8 cellular contexts compared by ENCODE assay signal in the genomic region with DNA sequence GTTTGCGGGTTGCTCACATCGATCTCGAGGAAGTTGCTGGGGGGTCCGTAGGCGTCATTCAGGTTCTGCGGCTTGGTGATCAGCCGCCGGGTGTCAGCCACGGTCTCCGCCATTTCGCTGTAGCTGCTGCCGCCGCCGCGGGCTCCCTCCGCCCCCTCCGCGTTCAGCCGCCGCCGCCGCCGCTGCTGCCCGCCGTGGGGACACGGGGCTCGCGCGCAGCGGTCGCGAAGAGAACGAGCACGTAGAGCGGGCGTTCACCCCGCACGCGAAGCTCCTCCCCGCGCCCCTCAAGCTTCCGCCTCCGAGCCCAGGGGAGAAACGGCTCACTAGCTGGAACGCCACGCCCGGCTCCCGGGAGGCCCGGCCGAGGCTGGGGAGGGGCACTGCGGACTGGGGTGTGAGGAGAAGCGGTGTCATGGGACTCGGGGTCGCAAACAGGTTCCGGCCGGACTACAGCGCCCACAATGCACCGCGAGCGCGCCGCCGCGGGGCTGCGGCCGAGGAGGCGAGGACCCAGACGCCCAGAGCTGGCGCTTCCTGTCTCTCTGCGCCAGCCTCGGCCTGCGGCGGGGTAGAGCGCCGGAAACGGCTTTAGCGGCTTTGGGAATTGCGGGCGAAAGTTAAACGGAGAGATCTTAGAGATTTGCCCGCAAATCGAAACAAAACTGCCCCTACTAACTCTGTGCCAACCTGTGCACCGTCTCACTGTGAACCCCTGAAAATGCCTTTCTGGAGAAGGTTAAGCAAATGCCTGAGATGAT. TPM values are rescaled to one million over a fixed set of nuclear protein-coding genes. Genes with fewer than 3 reads are reported as not detected.
A peak's percentile ranks its signal among the peaks of the same experiment; 100 is the strongest.
DNase-seq lines count a peak whose midpoint lies in the region; ATAC-seq and TF ChIP-seq lines count a peak whose summit lies in the region.

A gene (minus strand): TSS at position 232 of the 761 bp plus-strand sequence. CDS start 119 bp downstream, at position 113.

- H3K4me1 Mint-ChIP-seq in activated T-helper 17 cell treated with anti-CD3 and anti-CD28 coated beads, Interleukin-2, amount 50 U/mL, for 72 hours = peaks cover 7% of the 10 kb centered on the region
- H3K4me1 Mint-ChIP-seq in naive thymus-derived CD4-positive, alpha-beta T cell = peaks cover 16 to 40% (median 26%) of the 10 kb centered on the region in 7 donors
- peaks cover 12 to 18% of the 10 kb centered on the region in 2 donors for H3K4me1 Mint-ChIP-seq in stimulated activated naive B cell treated with anti-CD40 and anti-IgM and Interleukin-4, amounts not matched to agents 10 μg/mL and 1 μg/mL and 100 μg/mL, for 72 hours

- WGBS in GM23248 (ENCODE audit: low coverage in 1 of 2, low lambda C conversion rate in 2 of 2, missing lambda C conversion rate in 2 of 2), 2 experiments = 2 to 3% methylated on average over 61 to 74 of the region's 83 CpGs

- peak within 1 kb of the TSS; percentile 99 for H3K4me2 ChIP-seq in GM23248 (ENCODE audit: unreplicated experiment)

- H3K79me2 ChIP-seq in GM23248 (ENCODE audit: insufficient read depth) = peaks cover 53% of the 10 kb centered on the region

- H3K36me3 ChIP-seq in GM23248 (ENCODE audit: low read depth) = 0 out of 2 replicates have a peak, but pooled peaks cover under 1% of the 10 kb centered on the region
- H3K36me3 ChIP-seq in naive thymus-derived CD4-positive, alpha-beta T cell (ENCODE audit: control insufficient read depth in 2 of 3, insufficient read depth in 3 of 3, low read length in 3 of 3) = peaks cover 0 to 12% (median 0%) of the 10 kb centered on the region in 3 experiments

- peak within 1 kb of the TSS; percentile 90 for H3K27ac ChIP-seq in GM23248
- H3K27ac ChIP-seq in RWPE1 = peak within 1 kb of the TSS; percentile 93
- peak within 1 kb of the TSS; percentile 96 for H3K27ac ChIP-seq in naive thymus-derived CD4-positive, alpha-beta T cell (ENCODE audit: low read depth, low read length)

- H3K36me3 Mint-ChIP-seq in activated T-helper 17 cell treated with anti-CD3 and anti-CD28 coated beads, Interleukin-2, amount 50 U/mL, for 72 hours (ENCODE audit: low read depth) = peaks cover 17% of the 10 kb centered on the region
- H3K36me3 Mint-ChIP-seq in naive thymus-derived CD4-positive, alpha-beta T cell = peaks cover 0 to 7% (median 5%) of the 10 kb centered on the region in 5 donors
- H3K36me3 Mint-ChIP-seq in stimulated activated naive B cell treated with anti-CD40 and anti-IgM and Interleukin-4, amounts not matched to agents 10 μg/mL and 1 μg/mL and 100 μg/mL, for 72 hours = peaks cover 5 to 6% of the 10 kb centered on the region in 2 donors

- peaks cover 10% of the 10 kb centered on the region for H3F3A ChIP-seq in GM23248 (ENCODE audit: insufficient read depth)

- H3K9me3 ChIP-seq in GM23248 (ENCODE audit: low read depth) = no peaks in the 10 kb centered on the region
- H3K9me3 ChIP-seq in naive thymus-derived CD4-positive, alpha-beta T cell (ENCODE audit: control insufficient read depth in 2 of 3, low read length in 3 of 3) = no peaks in the 10 kb centered on the region

- H3K27me3 ChIP-seq in GM23248 (replicated peaks; ENCODE audit: insufficient read depth) = no peaks in the 10 kb centered on the region
- no peaks in the 10 kb centered on the region for H3K27me3 ChIP-seq in naive thymus-derived CD4-positive, alpha-beta T cell (ENCODE audit: control insufficient read depth in 2 of 2, insufficient read depth in 2 of 2, low read length in 2 of 2)

- CTCF ChIA-PET in RWPE1 (lab: Yijun Ruan, JAX) = interaction anchor here (0.6 to 1.0 kb wide), 4 partner anchors 69 to 232 kb away, joined by 3 to 4 read pairs (median 3); no protein-coding TSS in a partner anchor
- CTCF ChIA-PET in naive thymus-derived CD4-positive, alpha-beta T cell (lab: Charles Lee) = interaction anchor here (0.7 kb wide), 2 partner anchors 81 to 1744 kb away, joined by 3 read pairs; no protein-coding TSS in a partner anchor

- H3K4me3 Mint-ChIP-seq in activated T-helper 17 cell treated with anti-CD3 and anti-CD28 coated beads, Interleukin-2, amount 50 U/mL, for 72 hours = peak within 1 kb of the TSS; percentile 86
- H3K4me3 Mint-ChIP-seq in naive thymus-derived CD4-positive, alpha-beta T cell = peak within 1 kb of the TSS; percentile 78 to 97 (median 91)
- peak within 1 kb of the TSS; percentile 91 to 95 for H3K4me3 Mint-ChIP-seq in stimulated activated naive B cell treated with anti-CD40 and anti-IgM and Interleukin-4, amounts not matched to agents 10 μg/mL and 1 μg/mL and 100 μg/mL, for 72 hours

- peak within 1 kb of the TSS; percentile 92 for H3K27ac Mint-ChIP-seq in activated T-helper 17 cell treated with anti-CD3 and anti-CD28 coated beads, Interleukin-2, amount 50 U/mL, for 72 hours
- peak within 1 kb of the TSS; percentile 85 to 98 (median 96) for H3K27ac Mint-ChIP-seq in naive thymus-derived CD4-positive, alpha-beta T cell
- H3K27ac Mint-ChIP-seq in stimulated activated naive B cell treated with anti-CD40 and anti-IgM and Interleukin-4, amounts not matched to agents 10 μg/mL and 1 μg/mL and 100 μg/mL, for 72 hours = peak within 1 kb of the TSS; percentile 99

- POLR2A ChIA-PET in RWPE1 (lab: Yijun Ruan, JAX; ENCODE audit: low non-redundant PET) = interaction anchor here (0.6 to 0.9 kb wide), 2 partner anchors 98 to 262 kb away, joined by 3 read pairs; no protein-coding TSS in a partner anchor
- POLR2A ChIA-PET in naive thymus-derived CD4-positive, alpha-beta T cell (lab: Charles Lee) = interaction anchor here (0.6 to 4.0 kb wide), 21 partner anchors 10 to 1237 kb away, joined by 3 to 41 read pairs (median 4); a partner anchor contains a TSS

- DNase-seq in EL (peak; percentile 98), GM23248 (peak; percentile 98), Kasumi-1 (lab: John Stamatoyannopoulos, UW) (peak; percentile 88 to 94), RWPE1 (ENCODE audit: low spot score) (peak; percentile 92), fibroblast of gingiva (ENCODE audit: low read depth) (peak; percentile 96)
- DNase-seq in naive thymus-derived CD4-positive, alpha-beta T cell = peak; percentile 81 to 92 (median 91)
- DNase-seq in stimulated activated naive B cell treated with anti-CD40 and anti-IgM and Interleukin-4, amounts not matched to agents 10 μg/mL and 1 μg/mL and 100 μg/mL, for 72 hours = peak; percentile 99

- H4K20me1 ChIP-seq in GM23248 (ENCODE audit: insufficient read depth) = no peaks in the 10 kb centered on the region

- peak within 1 kb of the TSS; percentile 100 for H2AFZ ChIP-seq in GM23248

- H3K4me1 ChIP-seq in GM23248 (ENCODE audit: insufficient read depth) = peaks cover 11% of the 10 kb centered on the region; the same call in 1 of the 2 replicates
- peaks cover 0 to 8% of the 10 kb centered on the region in 2 donors for H3K4me1 ChIP-seq in naive thymus-derived CD4-positive, alpha-beta T cell (ENCODE audit: control insufficient read depth in 2 of 2, insufficient read depth in 2 of 2, low read length in 2 of 2)

- in situ Hi-C loops in GM23248 (cut with MboI) = no loop called here

- intact Hi-C loops in naive thymus-derived CD4-positive, alpha-beta T cell (cut with micrococcal nuclease) = loop anchor here (1.0 to 10.0 kb wide), 19 partner anchors 33 to 1936 kb away; a partner anchor contains a TSS

- H3K4me3 ChIP-seq in GM23248 = peak within 1 kb of the TSS; percentile 98
- H3K4me3 ChIP-seq in naive thymus-derived CD4-positive, alpha-beta T cell (ENCODE audit: low read length) = peak within 1 kb of the TSS; percentile 76

- no peaks in the 10 kb centered on the region for H3K27me3 Mint-ChIP-seq in activated T-helper 17 cell treated with anti-CD3 and anti-CD28 coated beads, Interleukin-2, amount 50 U/mL, for 72 hours
- peaks cover 0 to 14% (median 0%) of the 10 kb centered on the region in 5 donors for H3K27me3 Mint-ChIP-seq in naive thymus-derived CD4-positive, alpha-beta T cell
- no peaks in the 10 kb centered on the region for H3K27me3 Mint-ChIP-seq in stimulated activated naive B cell treated with anti-CD40 and anti-IgM and Interleukin-4, amounts not matched to agents 10 μg/mL and 1 μg/mL and 100 μg/mL, for 72 hours

- no peaks in the 10 kb centered on the region for H3K9me2 ChIP-seq in GM23248 (ENCODE audit: insufficient read depth)

- no peak for TF ChIP-seq CTCF in RWPE1 (conservative IDR thresholded peaks at IDR 0.05; ENCODE audit: low read depth)

- peak; percentile 93 for ATAC-seq in activated T-helper 17 cell treated with anti-CD3 and anti-CD28 coated beads, Interleukin-2, amount 50 U/mL, for 72 hours (replicated peaks)
- ATAC-seq in naive thymus-derived CD4-positive, alpha-beta T cell = peak; percentile 92
- ATAC-seq in stimulated activated naive B cell treated with anti-CD40 and anti-IgM and Interleukin-4, amounts not matched to agents 10 μg/mL and 1 μg/mL and 100 μg/mL, for 72 hours (replicated peaks) = peak; percentile 91 to 94

- no peaks in the 10 kb centered on the region for H3K9me3 Mint-ChIP-seq in activated T-helper 17 cell treated with anti-CD3 and anti-CD28 coated beads, Interleukin-2, amount 50 U/mL, for 72 hours
- H3K9me3 Mint-ChIP-seq in naive thymus-derived CD4-positive, alpha-beta T cell = no peaks in the 10 kb centered on the region
- no peaks in the 10 kb centered on the region for H3K9me3 Mint-ChIP-seq in stimulated activated naive B cell treated with anti-CD40 and anti-IgM and Interleukin-4, amounts not matched to agents 10 μg/mL and 1 μg/mL and 100 μg/mL, for 72 hours

- peak within 1 kb of the TSS; percentile 94 for H3K9ac ChIP-seq in GM23248

RNA-seq across cellular contexts. Expression of the gene that starts here (rescaled TPM):
- 234 and 236 TPM in 2 replicates for total RNA-seq in GM23248 (2014; rRNA removed; shearing (Covaris generic))
- polyA plus RNA-seq in GM23248 (2016; fragmentation: Nextera tagmentation; extraction: Ambion mirVana) = 403 and 420 TPM in 2 replicates
- 10 to 100 TPM; 60.1 to 84.6 TPM for total RNA-seq in activated T-helper 17 cell treated with anti-CD3 and anti-CD28 coated beads, Interleukin-2, amount 50 U/mL, for 72 hours
- total RNA-seq in naive thymus-derived CD4-positive, alpha-beta T cell = 10 to 100 TPM; 42.5 to 87.4 (median 65.8) TPM
- polyA plus RNA-seq in naive thymus-derived CD4-positive, alpha-beta T cell = 100 to 1,000 TPM; 169 to 216 TPM

Comparison
In these comparisons a context has a peak if more than half of its experiments do, and no peak if none do; other contexts are left out.
1. Peak in every context shown above with its lines: DNase-seq, ATAC-seq, H3K4me3 ChIP-seq and H3K27ac ChIP-seq.